In genomic region chr6:131839388-131839787, GRCh38 we compare ENCODE assay signal across 34 cellular contexts.
"Had no signal": no experiment of that assay in that cellular context is flagged by ENCODE, and none has a peak within 500 bp of the region (broad histone marks: within the 10 kb centered on the region; RNA-seq: fewer than 3 reads in every experiment).

No MANE protein-coding gene starts in this region.

- H3K27me3 ChIP-seq: ascending aorta, body of pancreas, brain microvascular endothelial cell, breast epithelium had no signal

- H3K27ac Mint-ChIP-seq: activated B cell treated with CpG ODN at 0.5 μM for 24 hours; activated CD4-positive, alpha-beta memory T cell treated with anti-CD3 and anti-CD28 coated beads for 36 hours; activated CD4-positive, alpha-beta T cell treated with anti-CD3 and anti-CD28 coated beads, Interleukin-2, amount 10 ng/mL, durations not matched to agents 24 days and 14 days; activated CD8-positive, alpha-beta T cell treated with anti-CD3 and anti-CD28 coated beads for 36 hours; activated naive CD4-positive, alpha-beta T cell treated with anti-CD3 and anti-CD28 coated beads, Interleukin-2, amount 10 ng/mL, durations not matched to agents 7 days and 5 days; activated naive CD4-positive, alpha-beta T cell treated with anti-CD3 and anti-CD28 coated beads, Interleukin-2, amount 50 U/mL, for 24 hours; activated naive CD8-positive, alpha-beta T cell; activated naive CD8-positive, alpha-beta T cell treated with anti-CD3 and anti-CD28 coated beads, Interleukin-2, amount 10 ng/mL, durations not matched to agents 7 days and 5 days; activated naive CD8-positive, alpha-beta T cell treated with anti-CD3 and anti-CD28 coated beads, Interleukin-2, amount 50 U/mL, for 24 hours; activated T-helper 2 cell treated with anti-CD3 and anti-CD28 coated beads, Interferon-gamma antibody, Interleukin-2, Interleukin-4, amounts not matched to agents 10 μg/mL and 5 μg/mL and 100 μg/mL, durations not matched to agents 14 hours and 24 hours and 36 hours; T-cell; T-helper 2 cell treated with Interferon-gamma antibody and Interleukin-4, amounts not matched to agents 5 μg/mL and 100 μg/mL, for 36 hours had no signal

- H3K4me1 ChIP-seq: ascending aorta, breast epithelium had no signal

- H3K4me3 Mint-ChIP-seq: activated B cell treated with CpG ODN at 0.5 μM for 24 hours; activated CD4-positive, alpha-beta memory T cell treated with anti-CD3 and anti-CD28 coated beads for 36 hours; activated CD4-positive, alpha-beta T cell treated with anti-CD3 and anti-CD28 coated beads, Interleukin-2, amount 10 ng/mL, durations not matched to agents 24 days and 14 days; activated CD8-positive, alpha-beta T cell treated with anti-CD3 and anti-CD28 coated beads for 36 hours; activated naive CD4-positive, alpha-beta T cell treated with anti-CD3 and anti-CD28 coated beads, Interleukin-2, amount 10 ng/mL, durations not matched to agents 7 days and 5 days; activated naive CD4-positive, alpha-beta T cell treated with anti-CD3 and anti-CD28 coated beads, Interleukin-2, amount 50 U/mL, for 24 hours; activated naive CD8-positive, alpha-beta T cell; activated naive CD8-positive, alpha-beta T cell treated with anti-CD3 and anti-CD28 coated beads, Interleukin-2, amount 10 ng/mL, durations not matched to agents 7 days and 5 days; activated naive CD8-positive, alpha-beta T cell treated with anti-CD3 and anti-CD28 coated beads, Interleukin-2, amount 50 U/mL, for 24 hours; T-cell; T-helper 2 cell treated with Interferon-gamma antibody and Interleukin-4, amounts not matched to agents 5 μg/mL and 100 μg/mL, for 36 hours had no signal

- H3K27ac ChIP-seq: ascending aorta, body of pancreas, brain microvascular endothelial cell, breast epithelium, VCaP had no signal

- FAIRE-seq: TTC549 had no signal

- H3K4me3 ChIP-seq: ascending aorta, body of pancreas, breast epithelium had no signal

- H3K36me3 ChIP-seq: ascending aorta, brain microvascular endothelial cell, breast epithelium had no signal

- DNase-seq: activated B cell treated with CpG ODN at 0.5 μM for 24 hours; activated CD4-positive, alpha-beta memory T cell treated with anti-CD3 and anti-CD28 coated beads for 36 hours; activated CD4-positive, alpha-beta T cell treated with anti-CD3 and anti-CD28 coated beads for 4 hours; activated CD4-positive, alpha-beta T cell treated with anti-CD3 and anti-CD28 coated beads, Interleukin-2, amount 10 ng/mL, durations not matched to agents 24 days and 14 days; activated CD4-positive, alpha-beta T cell treated with anti-CD3 and anti-CD28 coated beads, Interleukin-2, amount 50 U/mL, for 1 hour; activated CD4-positive, alpha-beta T cell treated with anti-CD3 and anti-CD28 coated beads, Interleukin-2, amount 50 U/mL, for 4 hours; activated CD4-positive, CD25-positive, alpha-beta regulatory T cell treated with anti-CD3 and anti-CD28 coated beads, Interleukin-2, amount 50 U/mL, for 72 hours; activated CD8-positive, alpha-beta memory T cell treated with anti-CD3 and anti-CD28 coated beads, Interleukin-2, amount 50 U/mL, for 4 hours; activated CD8-positive, alpha-beta T cell treated with anti-CD3 and anti-CD28 coated beads for 36 hours; activated effector memory CD4-positive, alpha-beta T cell treated with Interleukin-2 at 50 U/mL for 16 hours; activated gamma-delta T cell; activated naive CD4-positive, alpha-beta T cell treated with anti-CD3 and anti-CD28 coated beads, Interleukin-2, amount 10 ng/mL, durations not matched to agents 7 days and 5 days; activated naive CD4-positive, alpha-beta T cell treated with Interleukin-2 at 50 U/mL for 16 hours; activated naive CD8-positive, alpha-beta T cell treated with anti-CD3 and anti-CD28 coated beads, Interleukin-2, amount 10 ng/mL, durations not matched to agents 7 days and 5 days; activated naive CD8-positive, alpha-beta T cell treated with anti-CD3 and anti-CD28 coated beads, Interleukin-2, amount 50 U/mL, for 24 hours; activated T-cell treated with anti-CD3 and anti-CD28 coated beads for 4 hours; activated T-cell treated with anti-CD3 and anti-CD28 coated beads, Interleukin-2, amount 50 U/mL, for 1 hour; activated T-cell treated with anti-CD3 and anti-CD28 coated beads, Interleukin-2, amount 50 U/mL, for 48 hours; amygdala; anterior cingulate cortex; body of pancreas; brain microvascular endothelial cell; central memory CD4-positive, alpha-beta T cell; T-cell; T-helper 2 cell; T-helper 9 cell had no signal

- H3K4me1 Mint-ChIP-seq: activated B cell treated with CpG ODN at 0.5 μM for 24 hours; activated CD4-positive, alpha-beta T cell treated with anti-CD3 and anti-CD28 coated beads, Interleukin-2, amount 10 ng/mL, durations not matched to agents 24 days and 14 days; activated naive CD4-positive, alpha-beta T cell treated with anti-CD3 and anti-CD28 coated beads, Interleukin-2, amount 10 ng/mL, durations not matched to agents 7 days and 5 days; activated naive CD4-positive, alpha-beta T cell treated with anti-CD3 and anti-CD28 coated beads, Interleukin-2, amount 50 U/mL, for 24 hours; activated naive CD8-positive, alpha-beta T cell treated with anti-CD3 and anti-CD28 coated beads, Interleukin-2, amount 10 ng/mL, durations not matched to agents 7 days and 5 days; activated naive CD8-positive, alpha-beta T cell treated with anti-CD3 and anti-CD28 coated beads, Interleukin-2, amount 50 U/mL, for 24 hours; T-cell had no signal

- H3K9me3 ChIP-seq: ascending aorta, body of pancreas, breast epithelium had no signal

- H3K36me3 Mint-ChIP-seq: activated CD4-positive, alpha-beta memory T cell treated with anti-CD3 and anti-CD28 coated beads for 36 hours; activated naive CD4-positive, alpha-beta T cell treated with anti-CD3 and anti-CD28 coated beads, Interleukin-2, amount 10 ng/mL, durations not matched to agents 7 days and 5 days; activated naive CD4-positive, alpha-beta T cell treated with anti-CD3 and anti-CD28 coated beads, Interleukin-2, amount 50 U/mL, for 24 hours; activated naive CD8-positive, alpha-beta T cell; activated naive CD8-positive, alpha-beta T cell treated with anti-CD3 and anti-CD28 coated beads, Interleukin-2, amount 10 ng/mL, durations not matched to agents 7 days and 5 days; T-cell had no signal

- ATAC-seq: activated CD8-positive, alpha-beta T cell treated with anti-CD3 and anti-CD28 coated beads for 36 hours; activated naive CD8-positive, alpha-beta T cell treated with anti-CD3 and anti-CD28 coated beads, Interleukin-2, amount 50 U/mL, for 24 hours; body of pancreas; T-cell had no signal
